Comparison of ENCODE assay signal across 8 cellular contexts in the genomic region with DNA sequence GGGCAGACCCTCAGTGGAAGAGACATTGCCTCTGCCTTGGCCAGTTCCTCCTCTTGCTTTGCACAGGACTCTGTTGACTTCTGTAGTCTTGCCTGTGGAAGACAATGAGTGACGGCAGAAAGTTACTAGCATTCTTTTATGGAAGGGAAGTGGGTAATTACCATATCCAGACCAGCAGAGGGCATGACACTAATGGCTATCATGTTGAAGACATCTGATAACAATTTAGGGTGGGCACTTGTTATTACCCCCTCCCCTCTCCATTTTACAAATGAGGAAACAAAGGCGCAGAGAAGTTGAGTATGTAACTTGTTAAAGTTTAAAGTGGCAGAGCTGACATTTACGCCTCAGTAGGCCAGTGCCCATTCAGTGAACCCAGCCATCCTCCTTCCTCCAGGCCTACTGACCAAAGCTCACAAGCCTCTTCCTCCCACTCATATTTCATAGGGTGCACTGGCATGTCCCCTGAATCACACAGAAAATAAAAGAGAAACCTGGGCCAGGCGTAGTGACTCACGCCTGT. TPM values are rescaled to one million over a fixed set of nuclear protein-coding genes. Genes with fewer than 3 reads are reported as not detected.
DNase-seq lines count a peak whose midpoint lies in the region; ATAC-seq, FAIRE-seq and TF ChIP-seq lines count a peak whose summit lies in the region.

No MANE protein-coding gene starts in this region.

- intact Hi-C loops in GM12878 (cut with micrococcal nuclease; ENCODE audit: unreplicated experiment), result no loop called here

- DNase-seq in D721Med (ENCODE audit: insufficient read length, low spot score) (no peak), GM12878 (ENCODE audit: low read depth, low spot score) (no peak), medulla oblongata (ENCODE audit: extremely low spot score) (peak; percentile 40), coronary artery (ENCODE audit: low spot score) (no peak), tibial nerve (ENCODE audit: low spot score in 2 of 2) (no peak)

- no peak for TF ChIP-seq POLR2A in GM12878 (IDR thresholded peaks at IDR 0.05; ENCODE audit: low read depth, low read length)
- TF ChIP-seq POLR2A in tibial nerve (IDR thresholded peaks at IDR 0.05), result no peak

- H3K36me3 ChIP-seq in HUES48 (ENCODE audit: control insufficient read depth, insufficient read depth, low read length), result no peaks in the 10 kb centered on the region
- no peaks in the 10 kb centered on the region for H3K36me3 ChIP-seq in GM12878 (ENCODE audit: control insufficient read depth in 2 of 2, insufficient read depth in 2 of 2, low read length in 1 of 2)
- no peaks in the 10 kb centered on the region for H3K36me3 ChIP-seq in tibial nerve

- H3K9me3 ChIP-seq in HUES48 (ENCODE audit: control insufficient read depth, insufficient read depth, low read length) (no peaks in the 10 kb centered on the region), GM12878 (replicated peaks; ENCODE audit: control insufficient read depth, insufficient read depth, low read length) (no peaks in the 10 kb centered on the region), tibial nerve (no peaks in the 10 kb centered on the region)

- WGBS in GM12878 (ENCODE audit: insufficient coverage, insufficient replicate concordance, low lambda C conversion rate, missing lambda C conversion rate), result 18% methylated on average over 5 of the region's 5 CpGs
- 66 to 74% methylated on average over 5 of the region's 5 CpGs for WGBS in tibial nerve, 2 donors

- H3K9ac ChIP-seq in HUES48 (ENCODE audit: low read depth, low read length) (no peak overlapping the region; the same call in 1 of the 2 replicates), GM12878 (ENCODE audit: control insufficient read depth, insufficient read depth, low read length) (no peak overlapping the region)

- peaks cover 10% of the 10 kb centered on the region for H3K4me1 ChIP-seq in HUES48 (ENCODE audit: control insufficient read depth, insufficient read depth, low read length)
- peaks cover 5% of the 10 kb centered on the region for H3K4me1 ChIP-seq in GM12878 (ENCODE audit: control insufficient read depth, insufficient read depth, low read length)
- no peaks in the 10 kb centered on the region for H3K4me1 ChIP-seq in tibial nerve

- TF ChIP-seq CTCF in D721Med (IDR thresholded peaks at IDR 0.05; ENCODE audit: insufficient read depth, missing control alignments), result peak; percentile 40
- TF ChIP-seq CTCF in GM12878 (IDR thresholded peaks at IDR 0.05 in 2 of 3, conservative IDR thresholded peaks at IDR 0.05 in 1 of 3; ENCODE audit: control insufficient read depth in 2 of 3, extremely low read depth in 1 of 3, insufficient read depth in 1 of 3, low read depth in 3 of 3, low read length in 3 of 3), result peak; percentile 26 to 49 (median 43); a peak in 3 of 6 replicates
- TF ChIP-seq CTCF in coronary artery (IDR thresholded peaks at IDR 0.05), result no peak
- peak in 1 of 5 experiments; percentile 7 for TF ChIP-seq CTCF in tibial nerve (IDR thresholded peaks at IDR 0.05)

- H3K4me3 ChIP-seq in HUES48 (ENCODE audit: low read depth, low read length) (no peak overlapping the region), GM12878 (no peak overlapping the region), coronary artery (no peak overlapping the region), tibial nerve (no peak overlapping the region)

- in situ Hi-C loops in GM12878 (cut with MboI), result no loop called here

- H3K4me2 ChIP-seq in GM12878 (ENCODE audit: control insufficient read depth, insufficient read depth), result no peak overlapping the region

- H3K27me3 ChIP-seq in HUES48 (ENCODE audit: control insufficient read depth, insufficient read depth, low read length), result no peaks in the 10 kb centered on the region
- H3K27me3 ChIP-seq in GM12878 (replicated peaks in 1 of 2; ENCODE audit: control insufficient read depth in 2 of 2, insufficient read depth in 2 of 2, low read length in 1 of 2), result no peaks in the 10 kb centered on the region; a peak in 1 of 4 replicates
- H3K27me3 ChIP-seq in tibial nerve, result no peaks in the 10 kb centered on the region

- ATAC-seq in GM12878 (peak; percentile 54), GM19351 (IDR thresholded peaks at IDR 0.05; ENCODE audit: unreplicated experiment) (no peak), HG02798 (IDR thresholded peaks at IDR 0.05; ENCODE audit: poor library complexity, unreplicated experiment) (no peak)

- CTCF ChIA-PET in GM12878 (lab: Yijun Ruan, JAX), result interaction anchor here (1.1 kb wide), 1 partner anchor 8 kb away, joined by 4 read pairs; no protein-coding TSS in a partner anchor

- no peak for TF ChIP-seq EP300 in GM12878 (IDR thresholded peaks at IDR 0.05; ENCODE audit: borderline replicate concordance in 1 of 2, control insufficient read depth in 1 of 2, low read depth in 2 of 2, low read length in 2 of 2)
- no peak for TF ChIP-seq EP300 in tibial nerve (IDR thresholded peaks at IDR 0.05)

- BruUV-seq in GM12878 (replicated peaks; lab: Mats Ljungman, UMichigan), result no TSS peak

- RAD21 ChIA-PET in GM12878 (lab: Charles Lee; ENCODE audit: unreplicated experiment), result interaction anchor here (0.9 kb wide), 1 partner anchor 17 kb away, joined by 3 read pairs; no protein-coding TSS in a partner anchor

- FAIRE-seq in D721Med (lab: Jason Lieb, UNC) (no peak), GM12878 (lab: Jason Lieb, UNC) (peak; percentile 38)

- H4K20me1 ChIP-seq in GM12878 (ENCODE audit: control insufficient read depth, insufficient read depth), result no peaks in the 10 kb centered on the region

- no peak overlapping the region for H2AFZ ChIP-seq in GM12878 (ENCODE audit: control insufficient read depth, low read depth, low read length)

- POLR2A ChIA-PET in GM12878 (lab: Charles Lee), result no interaction called here

- no peaks in the 10 kb centered on the region for H3K79me2 ChIP-seq in GM12878 (ENCODE audit: control insufficient read depth, insufficient read depth, low read length)

- SMC1A ChIA-PET in GM12878 (lab: Charles Lee; ENCODE audit: uncharacterized antibody, unreplicated experiment), result interaction anchor here (0.7 to 1.2 kb wide), 2 partner anchors 458 to 479 kb away, joined by 3 read pairs; no protein-coding TSS in a partner anchor

- TF ChIP-seq RAD21 in GM12878 (IDR thresholded peaks at IDR 0.05; ENCODE audit: insufficient read depth, low read depth, low read length), result peak; percentile 9; the same call in 1 of the 2 replicates

- H3K27ac ChIP-seq in HUES48 (ENCODE audit: low read depth, low read length) (peak overlapping the region; percentile 59), GM12878 (ENCODE audit: control insufficient read depth, insufficient read depth) (no peak overlapping the region), coronary artery (no peak overlapping the region), tibial nerve (no peak overlapping the region)

TF ChIP-seq in GM12878, 131 proteins besides CTCF, POLR2A, EP300 and RAD21:
- TF ChIP-seq POLR2AphosphoS2 (IDR thresholded peaks at IDR 0.05; ENCODE audit: low read depth, low read length), result no peak
- peak; percentile 24; the same call in 1 of the 2 replicates for TF ChIP-seq SMC3 (IDR thresholded peaks at IDR 0.05; ENCODE audit: borderline replicate concordance, low read length)
- TF ChIP-seq RAD51 (IDR thresholded peaks at IDR 0.05), result no peak
- no peak for TF ChIP-seq ATF7 (IDR thresholded peaks at IDR 0.05; ENCODE audit: low read depth)
TF ChIP-seq in GM12878: peak in this region for 1.

RNA-seq across cellular contexts. Expression of a gene that starts 48.2 kb away (rescaled TPM):
- total RNA-seq in GM12878 (2013; cell fraction: nucleolus; rRNA removed), result 11.1 and 13.2 TPM in 2 replicates
- total RNA-seq in GM12878 (2014; rRNA removed), result 0.06 and 0.11 TPM in 2 replicates
- total RNA-seq in GM12878 (2014; rRNA removed; fragmentation: Illumina TruSeq; extraction: Trizol), result 0.05 and 0.09 TPM in 2 replicates
- 0.05 TPM in 2 replicates for total RNA-seq in GM12878 (2021)
- 0.38 TPM for polyA plus RNA-seq in GM12878 (2011; ENCODE audit: low read depth)
- polyA plus RNA-seq in GM12878 (2011; rRNA removed), result 0.12 and 0.16 TPM in 2 replicates
- polyA plus RNA-seq in GM12878 (2011; cell fraction: cytosol; rRNA removed), result 0.01 TPM in 1 of 2 replicates, not detected in the other
- 0.07 and 0.19 TPM in 2 replicates for polyA plus RNA-seq in GM12878 (2011; cell fraction: nucleus; rRNA removed)
- 0.13 and 0.24 TPM in 2 replicates for polyA plus RNA-seq in GM12878 (2012)
- 0.07 TPM in 1 of 2 replicates, not detected in the other for polyA plus RNA-seq in GM12878 (2014; fragmentation: Illumina TruSeq; extraction: Trizol)
- not detected for polyA plus RNA-seq in GM12878 (2014; fragmentation: Nextera tagmentation; extraction: Ambion mirVana)
- polyA plus RNA-seq in GM12878 (2014; rRNA removed), result 0.01 and 0.08 TPM in 2 replicates
- not detected for polyA plus RNA-seq in GM12878 (2016; fragmentation: Nextera tagmentation; extraction: Ambion mirVana)
- polyA minus RNA-seq in GM12878 (2011; rRNA and poly(A)+ RNA removed), result 0.37 and 0.93 TPM in 2 replicates
- not detected in 2 replicates for polyA minus RNA-seq in GM12878 (2011; cell fraction: cytosol; rRNA and poly(A)+ RNA removed)
- 0.10 and 0.36 TPM in 2 replicates for polyA minus RNA-seq in GM12878 (2011; cell fraction: nucleus; rRNA and poly(A)+ RNA removed)
- 10 to 100 TPM; 15.1 to 62.1 (median 20.7) TPM for total RNA-seq in tibial nerve
